In the genomic region with DNA sequence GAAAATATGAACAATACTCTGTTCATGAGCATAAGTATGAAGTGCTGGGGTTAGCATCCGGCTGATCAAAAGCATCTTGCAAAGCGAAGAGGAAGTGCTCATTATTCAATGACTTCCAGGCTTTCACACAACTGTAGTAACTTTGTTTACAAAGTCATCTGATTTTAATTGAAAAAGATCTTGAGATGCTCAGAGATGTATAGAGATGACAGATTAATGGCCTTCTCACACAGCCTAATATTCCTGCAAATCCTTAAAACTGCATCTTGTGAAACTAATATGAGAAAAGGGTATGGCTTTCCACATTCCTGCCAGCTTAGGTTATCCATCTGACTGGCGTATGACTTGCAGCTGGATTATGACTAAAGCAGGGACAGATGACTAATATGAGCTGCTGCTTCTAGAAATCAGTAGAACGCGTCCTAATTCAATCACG, we compare ENCODE assay signal across 9 cellular contexts.
DNase-seq lines count a peak whose midpoint lies in the region; ATAC-seq and TF ChIP-seq lines count a peak whose summit lies in the region.
"Had no signal": no experiment of that assay in that cellular context is flagged by ENCODE, and none has a peak within 500 bp of the region (broad histone marks: within the 10 kb centered on the region; RNA-seq: fewer than 3 reads in every experiment).

No MANE protein-coding gene starts in this region.

- ATAC-seq in CD4-positive, CD25-positive, alpha-beta regulatory T cell (ENCODE audit: low read depth in 2 of 2): peak; percentile 90 to 94
- peak; percentile 69 for ATAC-seq in naive thymus-derived CD4-positive, alpha-beta T cell
- ATAC-seq in GM21737 (IDR thresholded peaks at IDR 0.05; ENCODE audit: unreplicated experiment): no peak
- ATAC-seq: body of pancreas had no signal

- intact Hi-C loops in naive thymus-derived CD4-positive, alpha-beta T cell (cut with micrococcal nuclease): loop anchor here (2.0 kb wide), 3 partner anchors 20 to 68 kb away; no protein-coding TSS in a partner anchor

- peak overlapping the region in 1 of 4 donors; percentile 1 for H3K4me3 Mint-ChIP-seq in CD4-positive, CD25-positive, alpha-beta regulatory T cell
- peak overlapping the region in 6 of 10 donors; percentile 15 to 59 (median 34) for H3K4me3 Mint-ChIP-seq in naive thymus-derived CD4-positive, alpha-beta T cell
- H3K4me3 Mint-ChIP-seq in nephron progenitor cell: no peak overlapping the region

- H3K36me3 Mint-ChIP-seq in CD4-positive, CD25-positive, alpha-beta regulatory T cell: no peaks in the 10 kb centered on the region
- peaks cover 0 to 18% (median 0%) of the 10 kb centered on the region in 5 donors for H3K36me3 Mint-ChIP-seq in naive thymus-derived CD4-positive, alpha-beta T cell
- no peaks in the 10 kb centered on the region for H3K36me3 Mint-ChIP-seq in nephron progenitor cell (ENCODE audit: low read depth)

- peaks cover 11 to 21% (median 19%) of the 10 kb centered on the region in 4 donors for H3K4me1 Mint-ChIP-seq in CD4-positive, CD25-positive, alpha-beta regulatory T cell
- H3K4me1 Mint-ChIP-seq in naive thymus-derived CD4-positive, alpha-beta T cell: peaks cover 3 to 24% (median 20%) of the 10 kb centered on the region in 7 donors
- no peaks in the 10 kb centered on the region for H3K4me1 Mint-ChIP-seq in nephron progenitor cell

- CTCF ChIA-PET in naive thymus-derived CD4-positive, alpha-beta T cell (lab: Charles Lee): no interaction called here

- H3K4me3 ChIP-seq in CD4-positive, CD25-positive, alpha-beta regulatory T cell (ENCODE audit: low read depth, low read length): peak overlapping the region; percentile 33
- no peak overlapping the region for H3K4me3 ChIP-seq in naive thymus-derived CD4-positive, alpha-beta T cell (ENCODE audit: low read length)
- H3K4me3 ChIP-seq: body of pancreas had no signal

- H3K27me3 ChIP-seq in CD4-positive, CD25-positive, alpha-beta regulatory T cell (ENCODE audit: control insufficient read depth, insufficient read depth, low read length): no peaks in the 10 kb centered on the region
- no peaks in the 10 kb centered on the region for H3K27me3 ChIP-seq in naive thymus-derived CD4-positive, alpha-beta T cell (ENCODE audit: control insufficient read depth in 2 of 2, insufficient read depth in 2 of 2, low read length in 2 of 2)
- H3K27me3 ChIP-seq: body of pancreas had no signal

- POLR2A ChIA-PET in naive thymus-derived CD4-positive, alpha-beta T cell (lab: Charles Lee): no interaction called here

- no peaks in the 10 kb centered on the region for H3K9me3 ChIP-seq in CD4-positive, CD25-positive, alpha-beta regulatory T cell (ENCODE audit: control insufficient read depth in 2 of 2, low read length in 2 of 2)
- no peaks in the 10 kb centered on the region for H3K9me3 ChIP-seq in naive thymus-derived CD4-positive, alpha-beta T cell (ENCODE audit: control insufficient read depth in 2 of 3, low read length in 3 of 3)
- H3K9me3 ChIP-seq: body of pancreas had no signal

- no peaks in the 10 kb centered on the region for H3K27me3 Mint-ChIP-seq in CD4-positive, CD25-positive, alpha-beta regulatory T cell
- peaks cover 0 to 3% (median 0%) of the 10 kb centered on the region in 5 donors for H3K27me3 Mint-ChIP-seq in naive thymus-derived CD4-positive, alpha-beta T cell
- H3K27me3 Mint-ChIP-seq in nephron progenitor cell (ENCODE audit: low read depth, poor library complexity): peaks cover 3% of the 10 kb centered on the region

- peak overlapping the region; percentile 25 for H3K27ac ChIP-seq in CD4-positive, CD25-positive, alpha-beta regulatory T cell (ENCODE audit: insufficient read depth, low read length, poor library complexity, severe bottlenecking)
- H3K27ac ChIP-seq in naive thymus-derived CD4-positive, alpha-beta T cell (ENCODE audit: low read depth, low read length): no peak overlapping the region
- H3K27ac ChIP-seq: body of pancreas had no signal

- peaks cover 0 to 6% (median 0%) of the 10 kb centered on the region in 7 donors for H3K9me3 Mint-ChIP-seq in CD4-positive, CD25-positive, alpha-beta regulatory T cell
- peaks cover 0 to 16% (median 0%) of the 10 kb centered on the region in 11 donors for H3K9me3 Mint-ChIP-seq in naive thymus-derived CD4-positive, alpha-beta T cell
- no peaks in the 10 kb centered on the region for H3K9me3 Mint-ChIP-seq in nephron progenitor cell

- TF ChIP-seq CTCF in nephron progenitor cell (IDR thresholded peaks at IDR 0.05): no peak

- peak in 2 of 3 donors; percentile 36 to 71 for DNase-seq in CD4-positive, CD25-positive, alpha-beta regulatory T cell
- DNase-seq in MV-4-11 (lab: John Stamatoyannopoulos, UW) (peak; percentile 31), dedifferentiated amniotic fluid mesenchymal stem cell (ENCODE audit: extremely low spot score) (peak; percentile 91), nephron progenitor cell (no peak), NCI-H146 treated with DMSO at 0.1 percent for 48 hours (lab: John Stamatoyannopoulos, UW; ENCODE audit: unreplicated experiment) (no peak), cortex of kidney (lab: John Stamatoyannopoulos, UW) (no peak)
- peak in 6 of 9 donors; percentile 24 to 49 (median 32) for DNase-seq in naive thymus-derived CD4-positive, alpha-beta T cell
- DNase-seq: body of pancreas had no signal

- H3K4me1 ChIP-seq in CD4-positive, CD25-positive, alpha-beta regulatory T cell (ENCODE audit: control insufficient read depth, insufficient read depth, low read length, poor library complexity, severe bottlenecking): peaks cover 11% of the 10 kb centered on the region
- peaks cover 0 to 13% of the 10 kb centered on the region in 2 donors for H3K4me1 ChIP-seq in naive thymus-derived CD4-positive, alpha-beta T cell (ENCODE audit: control insufficient read depth in 2 of 2, insufficient read depth in 2 of 2, low read length in 2 of 2)
- H3K4me1 ChIP-seq: body of pancreas had no signal

- H3K27ac Mint-ChIP-seq in CD4-positive, CD25-positive, alpha-beta regulatory T cell: peak overlapping the region in 2 of 3 donors; percentile 6 to 9
- H3K27ac Mint-ChIP-seq in naive thymus-derived CD4-positive, alpha-beta T cell: peak overlapping the region in 6 of 9 donors; percentile 9 to 53 (median 16)
- H3K27ac Mint-ChIP-seq in nephron progenitor cell: no peak overlapping the region

- H3K36me3 ChIP-seq in CD4-positive, CD25-positive, alpha-beta regulatory T cell (ENCODE audit: control insufficient read depth, insufficient read depth, low read length): no peaks in the 10 kb centered on the region
- H3K36me3 ChIP-seq in naive thymus-derived CD4-positive, alpha-beta T cell (ENCODE audit: control insufficient read depth in 2 of 3, insufficient read depth in 3 of 3, low read length in 3 of 3): no peaks in the 10 kb centered on the region

Comparison
In these comparisons a context has a peak if more than half of its experiments do, and no peak if none do; other contexts are left out.
1. DNase-seq: peak in CD4-positive, CD25-positive, alpha-beta regulatory T cell (2 of 3), MV-4-11 (single experiment), dedifferentiated amniotic fluid mesenchymal stem cell (single experiment) and naive thymus-derived CD4-positive, alpha-beta T cell (6 of 9); none in nephron progenitor cell (single experiment), NCI-H146 treated with DMSO at 0.1 percent for 48 hours (single experiment) and cortex of kidney (single experiment).